9 cellular contexts compared by ENCODE assay signal in the genomic region with DNA sequence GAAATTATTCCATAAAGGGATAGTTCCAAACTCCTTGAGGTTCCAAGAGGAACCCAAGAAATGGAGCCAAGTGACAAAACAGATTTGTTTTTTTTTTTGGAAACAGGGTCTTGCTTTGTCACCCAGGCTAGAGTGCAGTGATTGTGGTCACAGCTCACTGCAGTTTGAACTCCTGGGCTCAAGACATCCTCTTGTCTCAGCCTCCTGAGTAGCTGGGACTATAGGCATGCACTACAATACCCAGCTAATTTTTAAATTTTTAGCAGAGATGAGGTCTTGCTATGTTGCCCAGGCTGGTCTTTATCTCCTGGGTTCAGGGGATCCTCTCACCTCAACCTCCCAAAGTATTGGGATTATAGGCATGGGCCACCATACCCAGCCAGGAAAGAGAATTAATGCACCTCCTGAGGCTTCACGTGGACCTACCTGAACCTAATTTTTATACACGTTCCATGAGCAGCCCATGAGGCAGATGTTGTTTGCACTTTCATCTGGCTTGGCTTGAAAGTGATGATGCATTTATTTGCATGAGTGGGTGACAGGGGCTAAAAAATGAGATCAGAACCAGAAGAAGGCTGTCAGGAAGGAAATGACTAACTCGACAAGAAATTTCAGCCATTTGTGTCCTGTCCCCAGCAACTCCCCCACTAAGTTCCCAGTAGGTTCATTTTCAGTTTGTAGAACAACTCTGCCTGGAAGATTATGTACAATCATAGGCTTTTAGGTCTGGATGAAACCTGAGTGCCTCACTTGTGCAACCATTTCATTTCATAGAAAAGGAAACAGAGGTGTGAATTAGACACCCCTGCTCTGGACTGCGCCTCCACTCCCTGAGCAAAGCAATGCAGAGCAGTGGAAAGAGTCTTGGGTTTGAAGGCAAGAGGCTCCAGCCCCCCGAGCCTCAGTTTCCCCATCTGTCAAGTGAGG. TPM values are rescaled to one million over a fixed set of nuclear protein-coding genes. Genes with fewer than 3 reads are reported as not detected.
DNase-seq lines count a peak whose midpoint lies in the region; ATAC-seq and TF ChIP-seq lines count a peak whose summit lies in the region.
"Had no signal": no experiment of that assay in that cellular context is flagged by ENCODE, and none has a peak within 500 bp of the region (broad histone marks: within the 10 kb centered on the region; RNA-seq: fewer than 3 reads in every experiment).

No MANE protein-coding gene starts in this region.

- WGBS in spleen, 5 donors: 26 to 37% (median 30%) methylated on average over 5 of the region's 5 CpGs

- H3K27me3 ChIP-seq in spleen (replicated peaks in 1 of 7): peaks cover 0 to 12% (median 0%) of the 10 kb centered on the region in 7 donors
- H3K27me3 ChIP-seq in SJCRH30: no peaks in the 10 kb centered on the region

- intact Hi-C loops in spleen (cut with DNase I; ENCODE audit: low total_unique reads): no loop called here

- H3K4me3 ChIP-seq in spleen (no peak overlapping the region), SJCRH30 (no peak overlapping the region)

- H3K36me3 ChIP-seq in spleen (no peaks in the 10 kb centered on the region), SJCRH30 (no peaks in the 10 kb centered on the region)

- peak; percentile 66 for ATAC-seq in GM21717 (IDR thresholded peaks at IDR 0.05; ENCODE audit: unreplicated experiment)

- TF ChIP-seq POLR2A in spleen (IDR thresholded peaks at IDR 0.05): no peak

- peak overlapping the region; percentile 29 to 80 (median 70) for H3K27ac ChIP-seq in spleen
- no peak overlapping the region for H3K27ac ChIP-seq in SJCRH30

- H3K4me1 ChIP-seq in spleen (peaks cover 9 to 25% (median 19%) of the 10 kb centered on the region in 6 donors), SJCRH30 (no peaks in the 10 kb centered on the region)

- peak; percentile 52 for DNase-seq in NK-92 treated with Interleukin-12 subunit alpha and Interleukin-12 subunit beta, amount 100 ng/mL, for 24 hours (lab: John Stamatoyannopoulos, UW)
- DNase-seq in NK-92 (lab: John Stamatoyannopoulos, UW; ENCODE audit: unreplicated experiment) (no peak), KG1 (lab: John Stamatoyannopoulos, UW) (peak; percentile 46), spleen (no peak), nucleus accumbens (lab: John Stamatoyannopoulos, UW) (no peak), SJCRH30 (no peak)
- DNase-seq in activated naive CD8-positive, alpha-beta T cell treated with anti-CD3 and anti-CD28 coated beads, Interleukin-2, amount 50 U/mL, for 16 hours (ENCODE audit: low read depth, low spot score): peak; percentile 31

- H3K9me3 ChIP-seq in spleen: no peaks in the 10 kb centered on the region
- H3K9me3 ChIP-seq in SJCRH30 (replicated peaks): no peaks in the 10 kb centered on the region

- no peak for TF ChIP-seq CTCF in spleen (IDR thresholded peaks at IDR 0.05 in 8 of 11, conservative IDR thresholded peaks at IDR 0.05 in 3 of 11)

RNA-seq across cellular contexts. Expression of gene IRF8, which starts 10.3 kb away (rescaled TPM):
- total RNA-seq in spleen: 100 to 1,000 TPM; 228 to 329 (median 278) TPM
- polyA plus RNA-seq in spleen: 100 to 1,000 TPM; 103 to 183 (median 115) TPM
- not detected in 2 replicates for total RNA-seq in SJCRH30 (2014; rRNA removed; shearing (Covaris generic))
- polyA plus RNA-seq: AG04450 had no signal

Comparison
In these comparisons a context has a peak if more than half of its experiments do, and no peak if none do; other contexts are left out.
1. DNase-seq: peak in NK-92 treated with Interleukin-12 subunit alpha and Interleukin-12 subunit beta, amount 100 ng/mL, for 24 hours (single experiment), KG1 (single experiment) and activated naive CD8-positive, alpha-beta T cell treated with anti-CD3 and anti-CD28 coated beads, Interleukin-2, amount 50 U/mL, for 16 hours (single experiment); none in NK-92 (single experiment), spleen (single experiment), nucleus accumbens (0 of 56) and SJCRH30 (0 of 2).
2. RNA of gene IRF8, which starts 10.3 kb away (total RNA-seq): 228 to 329 TPM in spleen; not detected in SJCRH30; every median in the first group is over 100 times any median in the second.